17 cellular contexts compared by ENCODE assay signal in the genomic region with DNA sequence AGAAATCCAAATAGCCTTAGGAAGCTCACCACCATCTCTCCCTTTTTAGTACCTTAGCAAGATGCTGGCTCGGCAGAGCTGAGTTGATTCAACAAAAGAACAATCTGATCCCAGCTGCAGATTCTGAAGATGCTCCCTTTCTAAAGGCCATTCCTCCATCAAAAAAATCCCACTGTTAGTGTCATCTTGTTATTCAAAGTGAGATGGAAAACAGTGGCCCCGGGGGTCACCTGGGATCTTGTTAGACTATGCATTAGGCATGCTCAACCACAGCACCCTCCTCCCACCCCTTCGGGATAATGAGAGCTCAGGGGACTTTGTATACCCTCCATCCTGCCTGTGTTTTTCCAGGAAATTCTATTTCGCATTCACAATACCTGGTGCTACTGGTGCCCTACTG. TPM values are rescaled to one million over a fixed set of nuclear protein-coding genes. Genes with fewer than 3 reads are reported as not detected.
A peak's percentile ranks its signal among the peaks of the same experiment; 100 is the strongest.
DNase-seq lines count a peak whose midpoint lies in the region; ATAC-seq and TF ChIP-seq lines count a peak whose summit lies in the region.
"Had no signal": no experiment of that assay in that cellular context is flagged by ENCODE, and none has a peak within 500 bp of the region (broad histone marks: within the 10 kb centered on the region; RNA-seq: fewer than 3 reads in every experiment).

No MANE protein-coding gene starts in this region.

- peaks cover 62% of the 10 kb centered on the region for H3K36me3 ChIP-seq in DND-41 (ENCODE audit: insufficient read depth, low read length)
- H3K36me3 ChIP-seq in H7 (replicated peaks; ENCODE audit: control insufficient read depth, insufficient read depth, low read length): peaks cover 15% of the 10 kb centered on the region
- peaks cover 7% of the 10 kb centered on the region; the same call in 1 of the 2 replicates for H3K36me3 ChIP-seq in iPS DF 6.9 (ENCODE audit: control insufficient read depth, insufficient read depth, low read length)
- H3K36me3 ChIP-seq: adrenal gland had no signal

- DNase-seq in DND-41 (no peak), H7 (peak; percentile 73), WTC11 (ENCODE audit: low spot score) (peak; percentile 42), iPS DF 6.9 (ENCODE audit: low read depth, low spot score) (peak; percentile 33), RKO (ENCODE audit: low spot score) (no peak)
- DNase-seq: adrenal gland; CD8-positive, alpha-beta T cell; GDM1; hippocampal formation; NCI-H226; small intestine; T1000 had no signal

- no CpG with 5 or more reads among the region's 4 CpGs for WGBS in iPS DF 6.9 (ENCODE audit: insufficient coverage, insufficient read length)

- CTCF ChIA-PET in WTC11 (lab: Charles Lee): interaction anchor here (0.5 to 0.9 kb wide), 3 partner anchors 31 to 275 kb away, joined by 3 to 4 read pairs (median 4); no protein-coding TSS in a partner anchor

- TF ChIP-seq CTCF in DND-41 (IDR thresholded peaks at IDR 0.05; ENCODE audit: borderline replicate concordance, extremely low read depth, low read length, poor library complexity, severe bottlenecking) (no peak), WTC11 (IDR thresholded peaks at IDR 0.05) (no peak)

- H3K4me2 ChIP-seq in DND-41 (ENCODE audit: insufficient read depth, low read length): peak overlapping the region; percentile 99

- POLR2A ChIA-PET in WTC11 (lab: Charles Lee): no interaction called here

- ATAC-seq in DND-41 (ENCODE audit: insufficient read depth, low read depth) (no peak), WTC11 (peak; percentile 4; the same call in 1 of the 2 replicates), HG03457 (IDR thresholded peaks at IDR 0.05; ENCODE audit: unreplicated experiment) (no peak), GM21619 (IDR thresholded peaks at IDR 0.05; ENCODE audit: unreplicated experiment) (no peak)
- ATAC-seq: CD8-positive, alpha-beta T cell; esophagus mucosa had no signal

- peaks cover 40% of the 10 kb centered on the region for H3K36me3 Mint-ChIP-seq in WTC11

- peak overlapping the region; percentile 100 for H3K9ac ChIP-seq in DND-41 (ENCODE audit: low read depth, low read length)

- H3K27ac Mint-ChIP-seq in WTC11: peak overlapping the region; percentile 71
- H3K27ac Mint-ChIP-seq: CD8-positive, alpha-beta T cell had no signal

- no peaks in the 10 kb centered on the region for H3K9me3 Mint-ChIP-seq in WTC11
- H3K9me3 Mint-ChIP-seq: CD8-positive, alpha-beta T cell had no signal

- H3K4me3 ChIP-seq in DND-41 (ENCODE audit: low read depth in 1 of 2, low read length in 2 of 2) (peak overlapping the region in 1 of 2 experiments; percentile 87; a peak in 3 of 4 replicates), H7 (ENCODE audit: insufficient read depth, low read depth, low read length) (no peak overlapping the region), iPS DF 6.9 (ENCODE audit: low read length) (no peak overlapping the region)
- H3K4me3 ChIP-seq: adrenal gland, lung had no signal

- H3K79me2 ChIP-seq in DND-41 (ENCODE audit: insufficient read depth, low read length): peaks cover 74% of the 10 kb centered on the region

- H3K27ac ChIP-seq in DND-41 (ENCODE audit: low read length): no peak overlapping the region; the same call in 1 of the 2 replicates
- H3K27ac ChIP-seq in iPS DF 6.9 (ENCODE audit: low read length): no peak overlapping the region
- H3K27ac ChIP-seq: adrenal gland had no signal

- peak overlapping the region; percentile 72 for H3K4me3 Mint-ChIP-seq in WTC11

- H4K20me1 ChIP-seq in DND-41 (ENCODE audit: insufficient read depth, low read length): peaks cover 34% of the 10 kb centered on the region

- peaks cover 41% of the 10 kb centered on the region for H3K4me1 Mint-ChIP-seq in WTC11

- H2AFZ ChIP-seq in DND-41 (ENCODE audit: low read depth, low read length): no peak overlapping the region

- no peaks in the 10 kb centered on the region for H3K27me3 Mint-ChIP-seq in WTC11 (ENCODE audit: low read depth)

- H3K4me1 ChIP-seq in DND-41 (ENCODE audit: insufficient read depth, low read length) (peaks cover 52% of the 10 kb centered on the region), iPS DF 6.9 (ENCODE audit: control insufficient read depth, insufficient read depth, low read length) (peaks cover 4% of the 10 kb centered on the region; the same call in 1 of the 2 replicates)

- H3K9me3 ChIP-seq in DND-41 (ENCODE audit: insufficient read depth, low read length, severe bottlenecking) (peaks cover 5% of the 10 kb centered on the region), iPS DF 6.9 (ENCODE audit: control insufficient read depth, insufficient read depth, low read length) (no peaks in the 10 kb centered on the region)
- H3K9me3 ChIP-seq: adrenal gland, HAP-1 had no signal

- H3K27me3 ChIP-seq in DND-41 (ENCODE audit: insufficient read depth, low read length, poor library complexity) (no peaks in the 10 kb centered on the region), H7 (ENCODE audit: control insufficient read depth, insufficient read depth, low read length) (no peaks in the 10 kb centered on the region), iPS DF 6.9 (ENCODE audit: control insufficient read depth, insufficient read depth, low read length) (no peaks in the 10 kb centered on the region)
- H3K27me3 ChIP-seq: adrenal gland had no signal

TF ChIP-seq in WTC11, 78 proteins besides CTCF, POLR2A, EP300 and RAD21:
- TF ChIP-seq, protein P1, sequence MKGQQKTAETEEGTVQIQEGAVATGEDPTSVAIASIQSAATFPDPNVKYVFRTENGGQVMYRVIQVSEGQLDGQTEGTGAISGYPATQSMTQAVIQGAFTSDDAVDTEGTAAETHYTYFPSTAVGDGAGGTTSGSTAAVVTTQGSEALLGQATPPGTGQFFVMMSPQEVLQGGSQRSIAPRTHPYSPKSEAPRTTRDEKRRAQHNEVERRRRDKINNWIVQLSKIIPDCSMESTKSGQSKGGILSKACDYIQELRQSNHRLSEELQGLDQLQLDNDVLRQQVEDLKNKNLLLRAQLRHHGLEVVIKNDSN (CRISPR knock-in tag; IDR thresholded peaks at IDR 0.05): no peak
- no peak for TF ChIP-seq HMGA2 (CRISPR knock-in tag; IDR thresholded peaks at IDR 0.05)
- TF ChIP-seq CDX4 (CRISPR knock-in tag; IDR thresholded peaks at IDR 0.05; ENCODE audit: borderline replicate concordance): no peak
- TF ChIP-seq ESRRA (CRISPR knock-in tag; IDR thresholded peaks at IDR 0.05; ENCODE audit: borderline replicate concordance): no peak
- no peak for TF ChIP-seq CREB1 (CRISPR knock-in tag; IDR thresholded peaks at IDR 0.05)
- no peak for TF ChIP-seq NFYB (CRISPR knock-in tag; conservative IDR thresholded peaks at IDR 0.05; ENCODE audit: low read depth)
- no peak for TF ChIP-seq OVOL2 (CRISPR knock-in tag; IDR thresholded peaks at IDR 0.05; ENCODE audit: borderline replicate concordance)
- TF ChIP-seq IRF2 (CRISPR knock-in tag; IDR thresholded peaks at IDR 0.05; ENCODE audit: borderline replicate concordance, low read depth): no peak

RNA-seq across cellular contexts. Expression of gene NCAPG2, which starts 2.4 kb away (rescaled TPM):
- total RNA-seq in H7 (2014; rRNA removed; shearing (Covaris generic)): 41.1 and 50.9 TPM in 2 replicates
- 96.8 to 111 TPM (median 99.2 TPM) in 3 replicates for total RNA-seq in WTC11 (2021)

Comparison
In these comparisons a context has a peak if more than half of its experiments do, and no peak if none do; other contexts are left out.
1. DNase-seq: peak in H7 (single experiment), WTC11 (single experiment) and iPS DF 6.9 (single experiment); none in DND-41 (single experiment) and RKO (single experiment).